Comparison of ENCODE assay signal across 8 cellular contexts in genomic region chr7:46675456-46675855, GRCh38.
"Had no signal": no experiment of that assay in that cellular context is flagged by ENCODE, and none has a peak within 500 bp of the region (broad histone marks: within the 10 kb centered on the region; RNA-seq: fewer than 3 reads in every experiment).

No MANE protein-coding gene starts in this region.

- H2AFZ ChIP-seq: GM23338 had no signal

- FAIRE-seq: K562 had no signal

- H3K4me2 ChIP-seq: GM23338 had no signal

- H3K27ac Mint-ChIP-seq: GM23338, HFFc6 had no signal

- ATAC-seq: GM23338, HCT116, K562 had no signal

- H3K9me3 ChIP-seq: HAP-1 had no signal

- H3K4me3 Mint-ChIP-seq: GM23338, HFFc6 had no signal

- H3K4me3 ChIP-seq: GM23338, HAP-1, K562 had no signal

- H3K36me3 ChIP-seq: HAP-1 had no signal

- DNase-seq: H7, HFFc6, IMR-90 had no signal

- H3K4me1 ChIP-seq: HAP-1 had no signal

- H3K9me3 Mint-ChIP-seq: HFFc6 had no signal

- H3K27ac ChIP-seq: HL-60 had no signal
